In genomic region chr12:13536219-13536910, GRCh38 we compare ENCODE assay signal across 13 cellular contexts.
A peak's percentile ranks its signal among the peaks of the same experiment; 100 is the strongest.
DNase-seq lines count a peak whose midpoint lies in the region; ATAC-seq and TF ChIP-seq lines count a peak whose summit lies in the region.
"Had no signal": no experiment of that assay in that cellular context is flagged by ENCODE, and none has a peak within 500 bp of the region (broad histone marks: within the 10 kb centered on the region; RNA-seq: fewer than 3 reads in every experiment).

No MANE protein-coding gene starts in this region.

- CTCF ChIA-PET in activated B cell treated with CpG ODN at 0.5 μM for 24 hours (lab: Charles Lee), result interaction anchor here (1.3 to 3.1 kb wide), 3 partner anchors 65 to 631 kb away, joined by 3 to 9 read pairs (median 5); no protein-coding TSS in a partner anchor

- H3K27ac Mint-ChIP-seq in activated B cell treated with CpG ODN at 0.5 μM for 24 hours, result peak overlapping the region; percentile 88

- POLR2A ChIA-PET in activated B cell treated with CpG ODN at 0.5 μM for 24 hours (lab: Charles Lee), result interaction anchor here (1.0 kb wide), 1 partner anchor 64 kb away, joined by 3 read pairs; no protein-coding TSS in a partner anchor

- no peak for TF ChIP-seq CTCF in activated B cell treated with CpG ODN at 0.5 μM for 24 hours (IDR thresholded peaks at IDR 0.05)

- intact Hi-C loops in activated B cell treated with CpG ODN at 0.5 μM for 24 hours (cut with micrococcal nuclease) (loop anchor here (2.0 to 10.0 kb wide), 12 partner anchors 56 to 1702 kb away; partner anchors contain the start of genes ATF7IP, BORCS5, DDX47 and MANSC1), left colon (cut with DNase I, micrococcal nuclease) (no loop called here)

- peak overlapping the region; percentile 62 for H3K4me3 Mint-ChIP-seq in activated B cell treated with CpG ODN at 0.5 μM for 24 hours

- no peaks in the 10 kb centered on the region for H3K27me3 Mint-ChIP-seq in activated B cell treated with CpG ODN at 0.5 μM for 24 hours

- DNase-seq in activated B cell treated with CpG ODN at 0.5 μM for 24 hours, result peak; percentile 23
- DNase-seq in NCI-H748 (lab: John Stamatoyannopoulos, UW; ENCODE audit: unreplicated experiment), result no peak
- no peak for DNase-seq in left colon
- DNase-seq in KG1 (lab: John Stamatoyannopoulos, UW), result no peak
- DNase-seq in DMS79 treated with DMSO at 0.1 percent for 48 hours (lab: John Stamatoyannopoulos, UW), result no peak
- DNase-seq: activated naive CD4-positive, alpha-beta T cell; DMS53; islet precursor cell; NCI-H524; T-helper 9 cell had no signal

- peak; percentile 97 for ATAC-seq in GM18517 (IDR thresholded peaks at IDR 0.05; ENCODE audit: unreplicated experiment)
- peak; percentile 88 for ATAC-seq in GM19467 (IDR thresholded peaks at IDR 0.05; ENCODE audit: unreplicated experiment)
- ATAC-seq in HG03045 (IDR thresholded peaks at IDR 0.05; ENCODE audit: unreplicated experiment), result peak; percentile 95
- ATAC-seq in activated B cell treated with CpG ODN at 0.5 μM for 24 hours (ENCODE audit: low read depth), result peak; percentile 95
- no peak for ATAC-seq in left colon

- H3K36me3 Mint-ChIP-seq in activated B cell treated with CpG ODN at 0.5 μM for 24 hours (ENCODE audit: low read depth), result no peaks in the 10 kb centered on the region

- peaks cover 50% of the 10 kb centered on the region for H3K4me1 Mint-ChIP-seq in activated B cell treated with CpG ODN at 0.5 μM for 24 hours

- no peaks in the 10 kb centered on the region for H3K9me3 Mint-ChIP-seq in activated B cell treated with CpG ODN at 0.5 μM for 24 hours
